In the genomic region with DNA sequence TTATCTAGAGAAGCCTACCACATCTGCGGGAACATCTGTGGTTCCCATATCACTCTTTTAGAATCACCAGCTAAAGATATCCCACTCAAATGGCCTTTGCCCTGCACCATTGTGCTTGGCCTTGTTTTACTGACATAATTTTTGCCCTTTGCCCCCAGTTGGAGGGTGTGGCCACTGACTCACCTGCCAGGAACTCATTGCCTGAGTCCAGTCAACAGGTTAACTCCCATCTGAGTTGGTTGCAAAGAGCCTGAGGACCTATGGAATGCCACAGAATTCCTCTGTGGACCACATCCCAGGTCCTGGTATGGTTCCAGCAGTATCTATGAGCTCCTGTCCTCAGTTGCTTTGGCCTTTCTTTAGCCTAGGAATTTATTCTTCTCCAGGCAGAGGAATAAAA, we compare ENCODE assay signal across 13 cellular contexts. TPM values are rescaled to one million over a fixed set of nuclear protein-coding genes. Genes with fewer than 3 reads are reported as not detected.
DNase-seq lines count a peak whose midpoint lies in the region; ATAC-seq and TF ChIP-seq lines count a peak whose summit lies in the region.
"Had no signal": no experiment of that assay in that cellular context is flagged by ENCODE, and none has a peak within 500 bp of the region (broad histone marks: within the 10 kb centered on the region; RNA-seq: fewer than 3 reads in every experiment).

No MANE protein-coding gene starts in this region.

- H3K9me3 ChIP-seq in left lung: no peaks in the 10 kb centered on the region
- H3K9me3 ChIP-seq: prostate gland, tibial artery had no signal

- TF ChIP-seq CTCF in 22Rv1 (IDR thresholded peaks at IDR 0.05) (no peak), left lung (IDR thresholded peaks at IDR 0.05) (no peak)

- H3K27ac ChIP-seq in 22Rv1: peak overlapping the region; percentile 49
- H3K27ac ChIP-seq in left lung: no peak overlapping the region

- ATAC-seq in left lung (peak; percentile 43), GM21515 (IDR thresholded peaks at IDR 0.05; ENCODE audit: unreplicated experiment) (no peak)

- peak; percentile 88 for DNase-seq in HS-5 (ENCODE audit: low read depth)
- peak; percentile 88 for DNase-seq in astrocyte of the hippocampus (ENCODE audit: low read depth, low spot score)
- DNase-seq in left lung: no peak
- DNase-seq in NAMALWA (ENCODE audit: low spot score): no peak
- DNase-seq in foreskin melanocyte: no peak
- DNase-seq in NCI-H146 treated with DMSO at 0.1 percent for 48 hours (lab: John Stamatoyannopoulos, UW; ENCODE audit: unreplicated experiment): no peak
- DNase-seq: amniotic stem cell; H9; NK-92 treated with Interleukin-12 subunit alpha and Interleukin-12 subunit beta, amount 100 ng/mL, for 24 hours; tibial artery had no signal

- intact Hi-C loops in left lung (cut with DNase I): no loop called here

- no peaks in the 10 kb centered on the region for H3K27me3 ChIP-seq in left lung
- H3K27me3 ChIP-seq: tibial artery had no signal

- H3K36me3 ChIP-seq in left lung: no peaks in the 10 kb centered on the region
- H3K36me3 ChIP-seq: prostate gland, tibial artery had no signal

- no peak overlapping the region for H3K4me3 ChIP-seq in left lung
- H3K4me3 ChIP-seq: prostate gland, tibial artery had no signal

- H3K4me1 ChIP-seq in left lung: peaks cover 3 to 18% of the 10 kb centered on the region in 2 donors
- H3K4me1 ChIP-seq: prostate gland had no signal

RNA-seq across cellular contexts. Expression of gene PTGR2, which starts 55.7 kb away (rescaled TPM):
- total RNA-seq in left lung: 1 to 10 TPM; 9.9 to 10.0 TPM

Comparison
In these comparisons a context has a peak if more than half of its experiments do, and no peak if none do; other contexts are left out.
1. DNase-seq: peak in HS-5 (single experiment) and astrocyte of the hippocampus (single experiment); none in left lung (0 of 2), NAMALWA (single experiment), foreskin melanocyte (single experiment) and NCI-H146 treated with DMSO at 0.1 percent for 48 hours (single experiment).